1 cellular context compared by ENCODE assay signal in genomic region chr12:16555630-16556029, GRCh38.
TF ChIP-seq lines count a peak whose summit lies in the region.

No MANE protein-coding gene starts in this region.

TF ChIP-seq in GM23338, 12 proteins besides CTCF, POLR2A, EP300 and RAD21 (continued from another document):
- no peak for TF ChIP-seq NANOG (IDR thresholded peaks at IDR 0.05; ENCODE audit: borderline replicate concordance)
- TF ChIP-seq POLR2AphosphoS5 (IDR thresholded peaks at IDR 0.05; ENCODE audit: low read depth), result no peak
- no peak for TF ChIP-seq CREB1 (CRISPR knock-in tag; IDR thresholded peaks at IDR 0.05; ENCODE audit: low read depth)
- TF ChIP-seq ZNF331 (CRISPR knock-in tag; IDR thresholded peaks at IDR 0.05; ENCODE audit: low read depth), result no peak
- TF ChIP-seq EZH2 (IDR thresholded peaks at IDR 0.05; ENCODE audit: low read depth, unreplicated experiment), result no peak
- no peak for TF ChIP-seq EZH2phosphoT487 (IDR thresholded peaks at IDR 0.05; ENCODE audit: unreplicated experiment)
